28 cellular contexts compared by ENCODE assay signal in genomic region chr2:170671079-170671478, GRCh38. TPM values are rescaled to one million over a fixed set of nuclear protein-coding genes. Genes with fewer than 3 reads are reported as not detected.
"Had no signal": no experiment of that assay in that cellular context is flagged by ENCODE, and none has a peak within 500 bp of the region (broad histone marks: within the 10 kb centered on the region; RNA-seq: fewer than 3 reads in every experiment).

No MANE protein-coding gene starts in this region.

- ATAC-seq: stimulated activated effector memory CD8-positive, alpha-beta T cell treated with anti-CD3 and anti-CD28 coated beads, Interleukin-12 subunit alpha, Interleukin-12 subunit beta, amount 100 ng/mL, for 72 hours; stimulated activated memory B cell treated with anti-CD40 and anti-IgM and Interleukin-4, amounts not matched to agents 10 μg/mL and 1 μg/mL and 100 μg/mL, for 72 hours; stimulated activated naive B cell treated with anti-CD40 and anti-IgM and Interleukin-4, amounts not matched to agents 10 μg/mL and 1 μg/mL and 100 μg/mL, for 72 hours; stimulated activated naive CD8-positive, alpha-beta T cell treated with anti-CD3 and anti-CD28 coated beads, Interleukin-15, amount 100 ng/mL, for 72 hours; stimulated activated naive CD8-positive, alpha-beta T cell treated with anti-CD3 and anti-CD28 coated beads, Interleukin-15, Interleukin-2, amounts not matched to agents 100 U/mL and 50 U/mL, for 24 hours; upper lobe of right lung had no signal

- H3K4me1 ChIP-seq: stomach, suprapubic skin, testis, thyroid gland, tibial artery, tibial nerve, upper lobe of left lung, upper lobe of right lung, uterus, vagina had no signal

- H3K27me3 ChIP-seq: stomach, suprapubic skin, testis, thyroid gland, tibial artery, tibial nerve, transverse colon, upper lobe of left lung, upper lobe of right lung, uterus, vagina had no signal

- FAIRE-seq: urothelium cell line had no signal

- H3K9me3 ChIP-seq: stomach, suprapubic skin, testis, thoracic aorta, thyroid gland, tibial artery, tibial nerve, transverse colon, upper lobe of left lung, upper lobe of right lung, uterus, vagina had no signal

- H3K27ac ChIP-seq: stomach, suprapubic skin, testis, thoracic aorta, thyroid gland, tibial artery, tibial nerve, transverse colon, upper lobe of left lung, upper lobe of right lung, uterus, vagina had no signal

- H3K4me3 ChIP-seq: stomach, suprapubic skin, testis, thoracic aorta, thyroid gland, tibial artery, tibial nerve, transverse colon, upper lobe of left lung, upper lobe of right lung, uterus, vagina had no signal

- H3K36me3 Mint-ChIP-seq: stimulated activated effector memory CD8-positive, alpha-beta T cell treated with anti-CD3 and anti-CD28 coated beads, Interleukin-12 subunit alpha, Interleukin-12 subunit beta, amount 100 ng/mL, for 72 hours; stimulated activated memory B cell treated with anti-CD40 and anti-IgM and Interleukin-4, amounts not matched to agents 10 μg/mL and 1 μg/mL and 100 μg/mL, for 72 hours; stimulated activated naive B cell treated with anti-CD40 and anti-IgM and Interleukin-4, amounts not matched to agents 10 μg/mL and 1 μg/mL and 100 μg/mL, for 72 hours; type B pancreatic cell had no signal

- DNase-seq: stimulated activated CD4-positive, alpha-beta T cell treated with anti-CD3 and anti-CD28 coated beads, Interleukin-2, amount 100 ng/mL, for 48 hours; stimulated activated CD4-positive, alpha-beta T cell treated with anti-CD3 and anti-CD28 coated beads, Interleukin-4, amount 100 ng/mL, for 1 hour; stimulated activated CD4-positive, alpha-beta T cell treated with anti-CD3 and anti-CD28 coated beads, Interleukin-4, amount 100 ng/mL, for 24 hours; stimulated activated CD4-positive, alpha-beta T cell treated with anti-CD3 and anti-CD28 coated beads, Interleukin-4, amount 100 ng/mL, for 4 hours; stimulated activated CD8-positive, alpha-beta memory T cell treated with anti-CD3 and anti-CD28 coated beads, Interleukin-4, amount 100 ng/mL, for 48 hours; stimulated activated naive B cell treated with anti-CD40 and anti-IgM and Interleukin-4, amounts not matched to agents 10 μg/mL and 1 μg/mL and 100 μg/mL, for 72 hours; stimulated activated naive CD4-positive, alpha-beta T cell; stimulated activated naive CD4-positive, alpha-beta T cell treated with Interleukin-2 at 50 U/mL for 16 hours; stimulated activated naive CD8-positive, alpha-beta T cell treated with anti-CD3 and anti-CD28 coated beads, Interleukin-15, amount 100 ng/mL, for 72 hours; stimulated activated naive CD8-positive, alpha-beta T cell treated with anti-CD3 and anti-CD28 coated beads, Interleukin-15, Interleukin-2, amounts not matched to agents 100 U/mL and 50 U/mL, for 24 hours; stomach; substantia nigra; testis; thyroid gland; tibial artery; transverse colon; upper lobe of right lung; uterus had no signal

- H3K36me3 ChIP-seq: stomach, suprapubic skin, thoracic aorta, thyroid gland, tibial artery, tibial nerve, transverse colon, upper lobe of left lung, upper lobe of right lung, uterus, vagina had no signal

- H3K4me1 Mint-ChIP-seq: stimulated activated effector memory CD8-positive, alpha-beta T cell treated with anti-CD3 and anti-CD28 coated beads, Interleukin-12 subunit alpha, Interleukin-12 subunit beta, amount 100 ng/mL, for 72 hours; stimulated activated memory B cell treated with anti-CD40 and anti-IgM and Interleukin-4, amounts not matched to agents 10 μg/mL and 1 μg/mL and 100 μg/mL, for 72 hours; stimulated activated naive B cell treated with anti-CD40 and anti-IgM and Interleukin-4, amounts not matched to agents 10 μg/mL and 1 μg/mL and 100 μg/mL, for 72 hours; stimulated activated naive CD8-positive, alpha-beta T cell treated with anti-CD3 and anti-CD28 coated beads, Interleukin-15, amount 100 ng/mL, for 72 hours had no signal

- H3K27me3 Mint-ChIP-seq: stimulated activated naive CD8-positive, alpha-beta T cell treated with anti-CD3 and anti-CD28 coated beads, Interleukin-15, amount 100 ng/mL, for 72 hours; type B pancreatic cell had no signal

- H3K27ac Mint-ChIP-seq: stimulated activated effector memory CD8-positive, alpha-beta T cell treated with anti-CD3 and anti-CD28 coated beads, Interleukin-12 subunit alpha, Interleukin-12 subunit beta, amount 100 ng/mL, for 72 hours; stimulated activated memory B cell treated with anti-CD40 and anti-IgM and Interleukin-4, amounts not matched to agents 10 μg/mL and 1 μg/mL and 100 μg/mL, for 72 hours; stimulated activated naive B cell treated with anti-CD40 and anti-IgM and Interleukin-4, amounts not matched to agents 10 μg/mL and 1 μg/mL and 100 μg/mL, for 72 hours; stimulated activated naive CD8-positive, alpha-beta T cell treated with anti-CD3 and anti-CD28 coated beads, Interleukin-15, amount 100 ng/mL, for 72 hours; stimulated activated naive CD8-positive, alpha-beta T cell treated with anti-CD3 and anti-CD28 coated beads, Interleukin-15, Interleukin-2, amounts not matched to agents 100 ng/mL and 50 ng/mL, for 24 hours; type B pancreatic cell had no signal

- H3K4me3 Mint-ChIP-seq: stimulated activated effector memory CD8-positive, alpha-beta T cell treated with anti-CD3 and anti-CD28 coated beads, Interleukin-12 subunit alpha, Interleukin-12 subunit beta, amount 100 ng/mL, for 72 hours; stimulated activated memory B cell treated with anti-CD40 and anti-IgM and Interleukin-4, amounts not matched to agents 10 μg/mL and 1 μg/mL and 100 μg/mL, for 72 hours; stimulated activated naive B cell treated with anti-CD40 and anti-IgM and Interleukin-4, amounts not matched to agents 10 μg/mL and 1 μg/mL and 100 μg/mL, for 72 hours; stimulated activated naive CD8-positive, alpha-beta T cell treated with anti-CD3 and anti-CD28 coated beads, Interleukin-15, amount 100 ng/mL, for 72 hours; stimulated activated naive CD8-positive, alpha-beta T cell treated with anti-CD3 and anti-CD28 coated beads, Interleukin-15, Interleukin-2, amounts not matched to agents 100 ng/mL and 50 ng/mL, for 24 hours; type B pancreatic cell had no signal

- H3K9me3 Mint-ChIP-seq: stimulated activated effector memory CD8-positive, alpha-beta T cell treated with anti-CD3 and anti-CD28 coated beads, Interleukin-12 subunit alpha, Interleukin-12 subunit beta, amount 100 ng/mL, for 72 hours; stimulated activated memory B cell treated with anti-CD40 and anti-IgM and Interleukin-4, amounts not matched to agents 10 μg/mL and 1 μg/mL and 100 μg/mL, for 72 hours; stimulated activated naive B cell treated with anti-CD40 and anti-IgM and Interleukin-4, amounts not matched to agents 10 μg/mL and 1 μg/mL and 100 μg/mL, for 72 hours; stimulated activated naive CD8-positive, alpha-beta T cell treated with anti-CD3 and anti-CD28 coated beads, Interleukin-15, amount 100 ng/mL, for 72 hours; stimulated activated naive CD8-positive, alpha-beta T cell treated with anti-CD3 and anti-CD28 coated beads, Interleukin-15, Interleukin-2, amounts not matched to agents 100 ng/mL and 50 ng/mL, for 24 hours; type B pancreatic cell had no signal

RNA-seq across cellular contexts. Expression of gene SP5, which starts 44.1 kb away (rescaled TPM):
- total RNA-seq: thoracic aorta had no signal
